8 cellular contexts compared by ENCODE assay signal in the genomic region with DNA sequence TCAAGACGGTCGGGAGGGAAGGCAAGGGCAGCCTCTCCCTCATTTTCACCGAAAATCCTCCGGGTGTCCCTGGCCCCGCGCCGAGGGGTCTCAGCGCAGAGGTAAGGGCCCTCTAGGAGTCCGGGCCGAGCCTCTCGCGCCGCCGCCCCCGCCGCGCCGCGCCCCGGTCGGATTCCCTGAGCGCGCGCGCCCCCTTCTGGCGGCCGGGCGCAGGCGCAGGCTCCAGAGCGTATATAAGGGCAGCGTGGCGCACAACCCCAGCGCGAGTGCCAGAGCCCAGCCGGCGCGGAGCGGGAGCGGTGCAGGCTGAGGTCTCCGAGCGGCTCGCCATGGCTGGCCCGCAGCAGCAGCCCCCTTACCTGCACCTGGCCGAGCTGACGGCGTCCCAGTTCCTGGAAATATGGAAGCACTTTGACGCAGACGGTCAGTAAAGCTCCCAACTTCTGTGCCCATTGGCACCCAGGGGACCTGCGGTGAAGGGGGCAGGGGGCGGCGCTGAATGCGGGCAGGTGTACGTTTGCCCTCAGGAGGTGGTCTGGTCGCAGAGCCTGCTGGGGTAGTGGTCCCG. TPM values are rescaled to one million over a fixed set of nuclear protein-coding genes. Genes with fewer than 3 reads are reported as not detected.
DNase-seq lines count a peak whose midpoint lies in the region; ATAC-seq and TF ChIP-seq lines count a peak whose summit lies in the region.

A gene with protein sequence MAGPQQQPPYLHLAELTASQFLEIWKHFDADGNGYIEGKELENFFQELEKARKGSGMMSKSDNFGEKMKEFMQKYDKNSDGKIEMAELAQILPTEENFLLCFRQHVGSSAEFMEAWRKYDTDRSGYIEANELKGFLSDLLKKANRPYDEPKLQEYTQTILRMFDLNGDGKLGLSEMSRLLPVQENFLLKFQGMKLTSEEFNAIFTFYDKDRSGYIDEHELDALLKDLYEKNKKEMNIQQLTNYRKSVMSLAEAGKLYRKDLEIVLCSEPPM (plus strand): TSS at position 260 of the 568 bp plus-strand sequence. CDS start 70 bp downstream, at position 330.

- peak; percentile 90 for TF ChIP-seq CTCF in IMR-90 (conservative IDR thresholded peaks at IDR 0.05; ENCODE audit: low read depth, low read length)
- peak; percentile 62 to 93 (median 79) for TF ChIP-seq CTCF in gastrocnemius medialis (IDR thresholded peaks at IDR 0.05 in 4 of 5, conservative IDR thresholded peaks at IDR 0.05 in 1 of 5)

- WGBS in IMR-90 (ENCODE audit: extremely low coverage in 2 of 2, insufficient read length in 1 of 2), 2 experiments: 2% methylated on average over 38 of the region's 55 CpGs; no CpG with 5 or more reads in 1 of the 2 experiments

- H3K27me3 ChIP-seq in IMR-90 (ENCODE audit: control insufficient read depth, insufficient read depth, low read length) (peaks cover 19% of the 10 kb centered on the region), gastrocnemius medialis (peaks cover 0 to 14% (median 13%) of the 10 kb centered on the region in 3 donors)

- peak within 1 kb of the TSS in 1 of 2 experiments; percentile 53; a peak in 1 of 4 replicates for H4K8ac ChIP-seq in IMR-90 (ENCODE audit: low read depth in 2 of 2, low read length in 2 of 2)

- H3K36me3 ChIP-seq in IMR-90 (ENCODE audit: control insufficient read depth, insufficient read depth, low read length) (no peaks in the 10 kb centered on the region), gastrocnemius medialis (no peaks in the 10 kb centered on the region)

- H3K4me2 ChIP-seq in IMR-90 (ENCODE audit: low read depth, low read length): peak within 1 kb of the TSS; percentile 97

- H3K23ac ChIP-seq in IMR-90 (ENCODE audit: low read depth, low read length): peak within 1 kb of the TSS; percentile 34; the same call in 1 of the 2 replicates

- TF ChIP-seq POLR2A in IMR-90 (IDR thresholded peaks at IDR 0.05; ENCODE audit: low read depth, low read length) (no peak), gastrocnemius medialis (IDR thresholded peaks at IDR 0.05) (no peak)

- no peak within 1 kb of the TSS for H4K91ac ChIP-seq in IMR-90 (ENCODE audit: insufficient read depth, low read depth, low read length)

- POLR2A ChIA-PET in IMR-90 (lab: Charles Lee; ENCODE audit: unreplicated experiment): no interaction called here

- H3K14ac ChIP-seq in IMR-90 (replicated peaks; ENCODE audit: low read depth, low read length): 0 out of 2 replicates have a peak within 1 kb of the TSS, but pooled peaks have one; percentile 5

- H3K4me3 ChIP-seq in IMR-90 (ENCODE audit: insufficient read depth, low read depth, low read length) (peak within 1 kb of the TSS; percentile 20; the same call in 1 of the 2 replicates), gastrocnemius medialis (peak within 1 kb of the TSS in 3 of 4 donors; percentile 16 to 46 (median 41))

- no peak within 1 kb of the TSS for H3K9ac ChIP-seq in IMR-90 (ENCODE audit: low read depth, low read length)

- H2BK5ac ChIP-seq in IMR-90 (ENCODE audit: low read depth, low read length, poor library complexity, severe bottlenecking): no peak within 1 kb of the TSS

- CTCF ChIA-PET in IMR-90 (lab: Yijun Ruan, JAX): interaction anchor here (0.6 to 1.2 kb wide), 3 partner anchors 9 to 583 kb away, joined by 3 to 4 read pairs (median 4); no protein-coding TSS in a partner anchor

- BruUV-seq in IMR-90 (replicated peaks; lab: Mats Ljungman, UMichigan): no TSS peak

- dilution Hi-C loops in IMR-90 (cut with HindIII; ENCODE audit: low sequenced_read_pairs, unreplicated experiment): no loop called here

- peak within 1 kb of the TSS; percentile 73 for H2AK9ac ChIP-seq in IMR-90 (replicated peaks; ENCODE audit: low read depth, low read length, poor library complexity)

- ATAC-seq in GM21515 (IDR thresholded peaks at IDR 0.05; ENCODE audit: unreplicated experiment): peak; percentile 85
- ATAC-seq in IMR-90 (ENCODE audit: low read depth): peak; percentile 93
- peak; percentile 62 to 78 for ATAC-seq in gastrocnemius medialis

- no peak within 1 kb of the TSS for H3K18ac ChIP-seq in IMR-90 (ENCODE audit: low read depth, low read length)

- H2BK120ac ChIP-seq in IMR-90 (ENCODE audit: low read depth, low read length): no peak within 1 kb of the TSS

- no peaks in the 10 kb centered on the region for H4K20me1 ChIP-seq in IMR-90 (ENCODE audit: insufficient read depth, low read length)

- H3K4me1 ChIP-seq in IMR-90 (ENCODE audit: control insufficient read depth, insufficient read depth, low read length): peaks cover 9% of the 10 kb centered on the region
- peaks cover 0 to 4% of the 10 kb centered on the region in 2 donors for H3K4me1 ChIP-seq in gastrocnemius medialis

- intact Hi-C loops in IMR-90 (cut with micrococcal nuclease) (loop anchor here (2.0 to 10.0 kb wide), 4 partner anchors 70 to 671 kb away; partner anchors contain the start of genes CMTR2, MTSS2 and VAC14), gastrocnemius medialis (cut with DNase I; ENCODE audit: low total_unique reads) (no loop called here)

- H3K27ac ChIP-seq in IMR-90 (ENCODE audit: insufficient read depth, low read length) (no peak within 1 kb of the TSS), gastrocnemius medialis (no peak within 1 kb of the TSS)

- in situ Hi-C loops in IMR-90 (cut with MboI; ENCODE audit: low sequenced_read_pairs) (loop anchor here (10.0 to 25.0 kb wide), 2 partner anchors 574 to 671 kb away; partner anchors contain the start of gene MTSS2), gastrocnemius medialis (cut with MboI; ENCODE audit: low sequenced_read_pairs in 4 of 4) (no loop called here)

- H3K56ac ChIP-seq in IMR-90 (ENCODE audit: extremely low read depth, insufficient read depth, low read length): no peak within 1 kb of the TSS

- H4K5ac ChIP-seq in IMR-90 (ENCODE audit: low read depth, low read length): no peak within 1 kb of the TSS

- H2BK20ac ChIP-seq in IMR-90 (ENCODE audit: low read depth, low read length): no peak within 1 kb of the TSS

- H3K9me1 ChIP-seq in IMR-90 (ENCODE audit: insufficient read depth, low read length): no peaks in the 10 kb centered on the region

- H3K4ac ChIP-seq in IMR-90 (ENCODE audit: low read depth, low read length): peak within 1 kb of the TSS; percentile 71; the same call in 1 of the 2 replicates

- no peak within 1 kb of the TSS; the same call in 2 of the 3 replicates for H2BK15ac ChIP-seq in IMR-90 (ENCODE audit: low read depth, low read length)

- no peak within 1 kb of the TSS for H2AK5ac ChIP-seq in IMR-90 (ENCODE audit: low read depth, low read length)

- TF ChIP-seq RAD21 in IMR-90 (IDR thresholded peaks at IDR 0.05; ENCODE audit: low read length): peak; percentile 75

- no peaks in the 10 kb centered on the region for H3K79me1 ChIP-seq in IMR-90 (ENCODE audit: low read depth in 1 of 2, low read length in 2 of 2)

- H2AFZ ChIP-seq in IMR-90 (replicated peaks; ENCODE audit: low read length, poor library complexity): peak within 1 kb of the TSS; percentile 93

- DNase-seq in DMS153 (lab: John Stamatoyannopoulos, UW) (peak; percentile 29), IMR-90 (peak; percentile 20), T-helper 1 cell (peak; percentile 26 to 54 (median 43)), amygdala (lab: John Stamatoyannopoulos, UW) (peak in 34 of 56 donors; percentile 3 to 70 (median 24)), hypothalamus (lab: John Stamatoyannopoulos, UW) (peak in 37 of 51 donors; percentile 6 to 73 (median 34)), gastrocnemius medialis (peak in 1 of 2 donors; percentile 28), OCI-M2 (lab: John Stamatoyannopoulos, UW; ENCODE audit: unreplicated experiment) (no peak)

- no peaks in the 10 kb centered on the region for H3K9me3 ChIP-seq in IMR-90 (ENCODE audit: control insufficient read depth, insufficient read depth, low read length)
- H3K9me3 ChIP-seq in gastrocnemius medialis: no peaks in the 10 kb centered on the region

TF ChIP-seq in IMR-90, 13 proteins besides CTCF, POLR2A, EP300 and RAD21:
- TF ChIP-seq MXI1 (IDR thresholded peaks at IDR 0.05; ENCODE audit: borderline replicate concordance, low read depth, low read length): no peak
- peak; percentile 80; the same call in 1 of the 2 replicates for TF ChIP-seq MAZ (IDR thresholded peaks at IDR 0.05; ENCODE audit: borderline replicate concordance, low read depth, low read length)
- no peak for TF ChIP-seq CEBPB (IDR thresholded peaks at IDR 0.05; ENCODE audit: low read depth, low read length)
- TF ChIP-seq FOS (IDR thresholded peaks at IDR 0.05; ENCODE audit: low read depth, low read length): no peak
- TF ChIP-seq, protein P1, sequence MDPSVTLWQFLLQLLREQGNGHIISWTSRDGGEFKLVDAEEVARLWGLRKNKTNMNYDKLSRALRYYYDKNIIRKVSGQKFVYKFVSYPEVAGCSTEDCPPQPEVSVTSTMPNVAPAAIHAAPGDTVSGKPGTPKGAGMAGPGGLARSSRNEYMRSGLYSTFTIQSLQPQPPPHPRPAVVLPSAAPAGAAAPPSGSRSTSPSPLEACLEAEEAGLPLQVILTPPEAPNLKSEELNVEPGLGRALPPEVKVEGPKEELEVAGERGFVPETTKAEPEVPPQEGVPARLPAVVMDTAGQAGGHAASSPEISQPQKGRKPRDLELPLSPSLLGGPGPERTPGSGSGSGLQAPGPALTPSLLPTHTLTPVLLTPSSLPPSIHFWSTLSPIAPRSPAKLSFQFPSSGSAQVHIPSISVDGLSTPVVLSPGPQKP (IDR thresholded peaks at IDR 0.05; ENCODE audit: borderline replicate concordance, low read depth, low read length): no peak
- no peak for TF ChIP-seq MAFK (IDR thresholded peaks at IDR 0.05; ENCODE audit: low read depth, low read length)
- no peak for TF ChIP-seq BHLHE40 (IDR thresholded peaks at IDR 0.05; ENCODE audit: low read depth, low read length)
- no peak for TF ChIP-seq USF2 (IDR thresholded peaks at IDR 0.05; ENCODE audit: low read depth, low read length)
- TF ChIP-seq CHD1 (IDR thresholded peaks at IDR 0.05; ENCODE audit: low read depth, low read length): no peak
- TF ChIP-seq RFX5 (IDR thresholded peaks at IDR 0.05; ENCODE audit: low read depth, low read length): no peak
- TF ChIP-seq RCOR1 (IDR thresholded peaks at IDR 0.05; ENCODE audit: insufficient replicate concordance, low read length): no peak
- peak; percentile 60 for TF ChIP-seq SMC3 (IDR thresholded peaks at IDR 0.05; ENCODE audit: low read depth, low read length)
- TF ChIP-seq NFE2L2 (IDR thresholded peaks at IDR 0.05; ENCODE audit: low read depth, low read length): no peak

RNA-seq across cellular contexts. Expression of the gene that starts here (rescaled TPM):
- total RNA-seq in IMR-90 (2012; rRNA removed) (0.18 TPM in 1 of 2 replicates, not detected in the other), gastrocnemius medialis (1 to 10 TPM in 1 of 4 donors, under 1 TPM in 2, not detected in 1; 0.23 to 3.2 (median 0.31) TPM)
- 0.24 and 0.32 TPM in 2 replicates for polyA plus RNA-seq in IMR-90 (2012; rRNA removed)
- polyA plus RNA-seq in IMR-90 (2012; cell fraction: cytosol; rRNA removed): 0.04 and 0.09 TPM in 2 replicates
- not detected in 2 replicates for polyA plus RNA-seq in IMR-90 (2012; cell fraction: nucleus; rRNA removed; ENCODE audit: low replicate concordance)

Comparison
In these comparisons a context has a peak if more than half of its experiments do, and no peak if none do; other contexts are left out.
1. Peak in DNase-seq, ATAC-seq, H3K4me3 ChIP-seq and H3K4me2 ChIP-seq in IMR-90; RNA of the gene not detected or under 1 TPM.